Comparison of ENCODE assay signal across 15 cellular contexts in genomic region chr3:25429960-25430941, GRCh38. TPM values are rescaled to one million over a fixed set of nuclear protein-coding genes. Genes with fewer than 3 reads are reported as not detected.
DNase-seq lines count a peak whose midpoint lies in the region; ATAC-seq and TF ChIP-seq lines count a peak whose summit lies in the region.
"Had no signal": no experiment of that assay in that cellular context is flagged by ENCODE, and none has a peak within 500 bp of the region (broad histone marks: within the 10 kb centered on the region; RNA-seq: fewer than 3 reads in every experiment).

No MANE protein-coding gene starts in this region.

- H3K4me3 ChIP-seq in cardiac muscle cell (peak overlapping the region; percentile 81), esophagus muscularis mucosa (peak overlapping the region; percentile 62 to 74 (median 68)), neural cell (ENCODE audit: low read length) (peak overlapping the region; percentile 66), upper lobe of right lung (peak overlapping the region; percentile 60), GM23338 (no peak overlapping the region)
- H3K4me3 ChIP-seq: testis had no signal

- TF ChIP-seq POLR2A in esophagus muscularis mucosa (IDR thresholded peaks at IDR 0.05; ENCODE audit: low read depth), result no peak

- TF ChIP-seq RAD21 in neural cell (conservative IDR thresholded peaks at IDR 0.05), result no peak

- peak overlapping the region; percentile 99 for H3K27ac ChIP-seq in cardiac muscle cell
- peak overlapping the region; percentile 86 to 94 (median 92) for H3K27ac ChIP-seq in esophagus muscularis mucosa (replicated peaks in 1 of 4)
- H3K27ac ChIP-seq in neural cell (ENCODE audit: low read length), result no peak overlapping the region
- H3K27ac ChIP-seq in upper lobe of right lung, result peak overlapping the region; percentile 79
- no peak overlapping the region for H3K27ac ChIP-seq in GM23338 (ENCODE audit: low read depth)
- H3K27ac ChIP-seq: testis had no signal

- H4K20me1 ChIP-seq in neural cell (ENCODE audit: insufficient read depth), result no peaks in the 10 kb centered on the region
- no peaks in the 10 kb centered on the region for H4K20me1 ChIP-seq in GM23338 (replicated peaks; ENCODE audit: insufficient read depth)

- H3K79me2 ChIP-seq in neural cell (replicated peaks; ENCODE audit: insufficient read depth, low read length), result no peaks in the 10 kb centered on the region
- H3K79me2 ChIP-seq in GM23338 (replicated peaks; ENCODE audit: insufficient read depth), result no peaks in the 10 kb centered on the region

- TF ChIP-seq EP300 in esophagus muscularis mucosa (IDR thresholded peaks at IDR 0.05), result no peak
- TF ChIP-seq EP300 in neural cell (conservative IDR thresholded peaks at IDR 0.05; ENCODE audit: poor library complexity, severe bottlenecking), result no peak

- WGBS in esophagus muscularis mucosa, result 17% methylated on average over 8 of the region's 8 CpGs

- H3K27me3 Mint-ChIP-seq in GM23338 (ENCODE audit: insufficient read depth, low read depth, poor library complexity), result peaks cover 10% of the 10 kb centered on the region

- H3K36me3 ChIP-seq in cardiac muscle cell (no peaks in the 10 kb centered on the region), esophagus muscularis mucosa (no peaks in the 10 kb centered on the region), neural cell (ENCODE audit: insufficient read depth, low read length) (no peaks in the 10 kb centered on the region), upper lobe of right lung (no peaks in the 10 kb centered on the region), GM23338 (ENCODE audit: insufficient read depth) (no peaks in the 10 kb centered on the region)

- H3K4me2 ChIP-seq in neural cell (ENCODE audit: low read length) (no peak overlapping the region), GM23338 (no peak overlapping the region)

- no peaks in the 10 kb centered on the region for H3K9me2 ChIP-seq in neural cell (ENCODE audit: insufficient read depth, low read length)
- no peaks in the 10 kb centered on the region for H3K9me2 ChIP-seq in GM23338 (ENCODE audit: insufficient read depth)

- H2AFZ ChIP-seq in neural cell (ENCODE audit: low read depth, low read length), result no peak overlapping the region
- H2AFZ ChIP-seq in GM23338, result no peak overlapping the region

- H3K4me1 ChIP-seq in cardiac muscle cell (ENCODE audit: low read depth), result peaks cover 38% of the 10 kb centered on the region
- peaks cover 13 to 57% (median 45%) of the 10 kb centered on the region in 4 donors for H3K4me1 ChIP-seq in esophagus muscularis mucosa
- no peaks in the 10 kb centered on the region for H3K4me1 ChIP-seq in upper lobe of right lung
- peaks cover 42% of the 10 kb centered on the region for H3K4me1 ChIP-seq in GM23338 (ENCODE audit: insufficient read depth)
- H3K4me1 ChIP-seq: testis had no signal

- ATAC-seq in Right ventricle myocardium superior (ENCODE audit: poor library complexity) (no peak), upper lobe of right lung (no peak), GM23338 (no peak), HG03565 (IDR thresholded peaks at IDR 0.05; ENCODE audit: unreplicated experiment) (no peak)
- ATAC-seq: esophagus mucosa had no signal

- H3K27me3 ChIP-seq in cardiac muscle cell, result no peaks in the 10 kb centered on the region
- H3K27me3 ChIP-seq in esophagus muscularis mucosa, result no peaks in the 10 kb centered on the region
- H3K27me3 ChIP-seq in neural cell (ENCODE audit: insufficient read depth, low read depth, low read length), result no peaks in the 10 kb centered on the region
- H3K27me3 ChIP-seq in upper lobe of right lung, result no peaks in the 10 kb centered on the region
- H3K27me3 ChIP-seq in GM23338 (ENCODE audit: insufficient read depth), result peaks cover 19% of the 10 kb centered on the region
- H3K27me3 ChIP-seq: testis had no signal

- H3K4me1 Mint-ChIP-seq in GM23338, result peaks cover 55% of the 10 kb centered on the region
- H3K4me1 Mint-ChIP-seq: activated naive CD4-positive, alpha-beta T cell treated with anti-CD3 and anti-CD28 coated beads, Interleukin-2, amount 50 U/mL, for 24 hours had no signal

- H3K9me3 Mint-ChIP-seq in GM23338, result no peaks in the 10 kb centered on the region; the same call in 2 of the 3 replicates
- H3K9me3 Mint-ChIP-seq: activated naive CD4-positive, alpha-beta T cell treated with anti-CD3 and anti-CD28 coated beads, Interleukin-2, amount 50 U/mL, for 24 hours had no signal

- no peak overlapping the region for H3K27ac Mint-ChIP-seq in GM23338
- H3K27ac Mint-ChIP-seq: activated naive CD4-positive, alpha-beta T cell treated with anti-CD3 and anti-CD28 coated beads, Interleukin-2, amount 50 U/mL, for 24 hours; IgD-negative memory B cell had no signal

- H3K9me3 ChIP-seq in cardiac muscle cell (ENCODE audit: low read depth), result no peaks in the 10 kb centered on the region
- H3K9me3 ChIP-seq in esophagus muscularis mucosa, result no peaks in the 10 kb centered on the region
- no peaks in the 10 kb centered on the region for H3K9me3 ChIP-seq in neural cell (ENCODE audit: low read length)
- no peaks in the 10 kb centered on the region for H3K9me3 ChIP-seq in upper lobe of right lung
- H3K9me3 ChIP-seq: testis had no signal

- no peaks in the 10 kb centered on the region for H3K36me3 Mint-ChIP-seq in GM23338 (ENCODE audit: low read depth)
- H3K36me3 Mint-ChIP-seq: activated naive CD4-positive, alpha-beta T cell treated with anti-CD3 and anti-CD28 coated beads, Interleukin-2, amount 50 U/mL, for 24 hours; IgD-negative memory B cell had no signal

- no peak overlapping the region for H3K9ac ChIP-seq in neural cell (ENCODE audit: low read length)

- TF ChIP-seq CTCF in cardiac muscle cell (IDR thresholded peaks at IDR 0.05; ENCODE audit: low read depth, low read length) (no peak), esophagus muscularis mucosa (IDR thresholded peaks at IDR 0.05) (no peak), neural cell (IDR thresholded peaks at IDR 0.05; ENCODE audit: poor library complexity, severe bottlenecking) (no peak), upper lobe of right lung (IDR thresholded peaks at IDR 0.05) (no peak), GM23338 (conservative IDR thresholded peaks at IDR 0.05; ENCODE audit: low read depth in 2 of 2) (no peak)

- intact Hi-C loops in Right ventricle myocardium superior (cut with DNase I), result loop anchor here (5.0 to 10.0 kb wide), 2 partner anchors 162 to 245 kb away; no protein-coding TSS in a partner anchor
- intact Hi-C loops in esophagus muscularis mucosa (cut with DNase I), result loop anchor here (5.0 to 10.0 kb wide), 4 partner anchors 162 to 598 kb away; no protein-coding TSS in a partner anchor
- intact Hi-C loops in upper lobe of right lung (cut with DNase I), result no loop called here

- H3F3A ChIP-seq in neural cell (ENCODE audit: insufficient read depth, low read length, poor library complexity, severe bottlenecking) (no peaks in the 10 kb centered on the region), GM23338 (replicated peaks; ENCODE audit: low read depth) (no peaks in the 10 kb centered on the region; the same call in 1 of the 2 replicates)

- H3K4me3 Mint-ChIP-seq in GM23338, result no peak overlapping the region
- H3K4me3 Mint-ChIP-seq: activated naive CD4-positive, alpha-beta T cell treated with anti-CD3 and anti-CD28 coated beads, Interleukin-2, amount 50 U/mL, for 24 hours; IgD-negative memory B cell had no signal

- DNase-seq in cardiac muscle cell (ENCODE audit: low read depth in 1 of 2, low spot score in 1 of 2), result peak in 1 of 2 donors; percentile 58
- no peak for DNase-seq in Right ventricle myocardium superior
- no peak for DNase-seq in esophagus muscularis mucosa (ENCODE audit: extremely low spot score)
- no peak for DNase-seq in upper lobe of right lung
- DNase-seq in GM23338 (ENCODE audit: low spot score), result no peak
- no peak for DNase-seq in SIG-M5 treated with dmso at 0.1 percent for 504 hours (lab: John Stamatoyannopoulos, UW; ENCODE audit: unreplicated experiment)
- DNase-seq: activated CD4-positive, alpha-beta T cell treated with anti-CD3 and anti-CD28 coated beads for 48 hours; NCI-H2029; testis had no signal

TF ChIP-seq in neural cell, 6 proteins besides CTCF, POLR2A, EP300 and RAD21 (continues in another document):
- TF ChIP-seq SMC3 (conservative IDR thresholded peaks at IDR 0.05; ENCODE audit: poor library complexity), result no peak
- TF ChIP-seq MXI1 (conservative IDR thresholded peaks at IDR 0.05; ENCODE audit: poor library complexity, severe bottlenecking), result no peak

TF ChIP-seq in GM23338, 12 proteins besides CTCF, POLR2A, EP300 and RAD21:
- no peak for TF ChIP-seq EZH2 (IDR thresholded peaks at IDR 0.05; ENCODE audit: low read depth, unreplicated experiment)
- no peak for TF ChIP-seq CREB1 (CRISPR knock-in tag; IDR thresholded peaks at IDR 0.05; ENCODE audit: low read depth)
- TF ChIP-seq JUNB (IDR thresholded peaks at IDR 0.05; ENCODE audit: unreplicated experiment), result no peak
- TF ChIP-seq ZNF114 (CRISPR knock-in tag; IDR thresholded peaks at IDR 0.05), result no peak
- TF ChIP-seq EZH2phosphoT487 (IDR thresholded peaks at IDR 0.05; ENCODE audit: unreplicated experiment), result no peak
- no peak for TF ChIP-seq STAT1 (IDR thresholded peaks at IDR 0.05; ENCODE audit: unreplicated experiment)
- TF ChIP-seq ZNF331 (CRISPR knock-in tag; IDR thresholded peaks at IDR 0.05; ENCODE audit: low read depth), result no peak

RNA-seq across cellular contexts. Expression of gene RARB, which starts 2.2 kb away (rescaled TPM):
- total RNA-seq in cardiac muscle cell (26.8 and 27.2 TPM in 2 replicates), Right ventricle myocardium superior (19.4 TPM), esophagus muscularis mucosa (10 to 100 TPM; 29.2 to 51.9 (median 40.9) TPM), upper lobe of right lung (5.8 TPM)
- polyA plus RNA-seq in cardiac muscle cell (22.4 and 28.3 TPM in 2 replicates), neural cell (10.3 and 13.2 TPM in 2 replicates), GM23338 (2016; fragmentation: Nextera tagmentation; extraction: Ambion mirVana) (0.30 and 0.42 TPM in 2 replicates)
- polyA minus RNA-seq in neural cell, result 20.5 and 26.3 TPM in 2 replicates
- total RNA-seq in GM23338 (2014; rRNA removed; shearing (Covaris generic)), result 0.14 and 0.39 TPM in 2 replicates
- total RNA-seq: mononuclear cell had no signal

Comparison
In these comparisons a context has a peak if more than half of its experiments do, and no peak if none do; other contexts are left out.
1. H3K27ac ChIP-seq: peak in cardiac muscle cell (single experiment), esophagus muscularis mucosa (4 of 4) and upper lobe of right lung (single experiment); none in neural cell (single experiment) and GM23338 (single experiment).